Comparison of ENCODE assay signal across 1 cellular context in the genomic region with DNA sequence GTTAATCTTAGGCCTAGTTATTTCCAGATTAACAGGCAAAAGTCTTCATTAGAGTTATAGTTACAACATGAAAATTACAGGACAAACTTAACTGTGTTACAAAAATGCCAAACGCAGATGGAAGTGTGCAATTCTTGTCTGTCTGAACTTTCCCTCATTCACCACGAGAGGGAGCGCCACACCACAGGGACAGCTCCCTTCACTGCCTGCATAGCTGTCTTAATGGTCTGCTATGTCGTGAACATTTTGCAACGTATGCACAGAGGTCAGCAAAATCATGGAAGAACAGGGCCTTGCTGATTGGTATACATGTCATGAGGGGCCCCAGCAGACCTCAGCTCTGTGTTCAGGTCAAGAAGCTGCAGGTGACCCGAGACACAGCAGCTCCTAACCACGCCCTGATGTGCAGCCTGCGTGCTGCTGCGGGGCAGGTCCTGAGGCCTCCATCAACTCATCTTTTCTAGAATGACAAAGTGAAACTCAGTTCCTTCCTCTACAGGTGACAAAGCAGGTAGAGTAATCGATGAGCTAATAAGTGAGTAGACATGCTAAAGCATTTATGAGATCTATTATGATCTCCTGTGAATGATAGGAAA.
TF ChIP-seq lines count a peak whose summit lies in the region.

No MANE protein-coding gene starts in this region.

TF ChIP-seq in H1, 55 proteins besides CTCF, POLR2A, EP300 and RAD21 (continued from another document):
- TF ChIP-seq, protein P1, sequence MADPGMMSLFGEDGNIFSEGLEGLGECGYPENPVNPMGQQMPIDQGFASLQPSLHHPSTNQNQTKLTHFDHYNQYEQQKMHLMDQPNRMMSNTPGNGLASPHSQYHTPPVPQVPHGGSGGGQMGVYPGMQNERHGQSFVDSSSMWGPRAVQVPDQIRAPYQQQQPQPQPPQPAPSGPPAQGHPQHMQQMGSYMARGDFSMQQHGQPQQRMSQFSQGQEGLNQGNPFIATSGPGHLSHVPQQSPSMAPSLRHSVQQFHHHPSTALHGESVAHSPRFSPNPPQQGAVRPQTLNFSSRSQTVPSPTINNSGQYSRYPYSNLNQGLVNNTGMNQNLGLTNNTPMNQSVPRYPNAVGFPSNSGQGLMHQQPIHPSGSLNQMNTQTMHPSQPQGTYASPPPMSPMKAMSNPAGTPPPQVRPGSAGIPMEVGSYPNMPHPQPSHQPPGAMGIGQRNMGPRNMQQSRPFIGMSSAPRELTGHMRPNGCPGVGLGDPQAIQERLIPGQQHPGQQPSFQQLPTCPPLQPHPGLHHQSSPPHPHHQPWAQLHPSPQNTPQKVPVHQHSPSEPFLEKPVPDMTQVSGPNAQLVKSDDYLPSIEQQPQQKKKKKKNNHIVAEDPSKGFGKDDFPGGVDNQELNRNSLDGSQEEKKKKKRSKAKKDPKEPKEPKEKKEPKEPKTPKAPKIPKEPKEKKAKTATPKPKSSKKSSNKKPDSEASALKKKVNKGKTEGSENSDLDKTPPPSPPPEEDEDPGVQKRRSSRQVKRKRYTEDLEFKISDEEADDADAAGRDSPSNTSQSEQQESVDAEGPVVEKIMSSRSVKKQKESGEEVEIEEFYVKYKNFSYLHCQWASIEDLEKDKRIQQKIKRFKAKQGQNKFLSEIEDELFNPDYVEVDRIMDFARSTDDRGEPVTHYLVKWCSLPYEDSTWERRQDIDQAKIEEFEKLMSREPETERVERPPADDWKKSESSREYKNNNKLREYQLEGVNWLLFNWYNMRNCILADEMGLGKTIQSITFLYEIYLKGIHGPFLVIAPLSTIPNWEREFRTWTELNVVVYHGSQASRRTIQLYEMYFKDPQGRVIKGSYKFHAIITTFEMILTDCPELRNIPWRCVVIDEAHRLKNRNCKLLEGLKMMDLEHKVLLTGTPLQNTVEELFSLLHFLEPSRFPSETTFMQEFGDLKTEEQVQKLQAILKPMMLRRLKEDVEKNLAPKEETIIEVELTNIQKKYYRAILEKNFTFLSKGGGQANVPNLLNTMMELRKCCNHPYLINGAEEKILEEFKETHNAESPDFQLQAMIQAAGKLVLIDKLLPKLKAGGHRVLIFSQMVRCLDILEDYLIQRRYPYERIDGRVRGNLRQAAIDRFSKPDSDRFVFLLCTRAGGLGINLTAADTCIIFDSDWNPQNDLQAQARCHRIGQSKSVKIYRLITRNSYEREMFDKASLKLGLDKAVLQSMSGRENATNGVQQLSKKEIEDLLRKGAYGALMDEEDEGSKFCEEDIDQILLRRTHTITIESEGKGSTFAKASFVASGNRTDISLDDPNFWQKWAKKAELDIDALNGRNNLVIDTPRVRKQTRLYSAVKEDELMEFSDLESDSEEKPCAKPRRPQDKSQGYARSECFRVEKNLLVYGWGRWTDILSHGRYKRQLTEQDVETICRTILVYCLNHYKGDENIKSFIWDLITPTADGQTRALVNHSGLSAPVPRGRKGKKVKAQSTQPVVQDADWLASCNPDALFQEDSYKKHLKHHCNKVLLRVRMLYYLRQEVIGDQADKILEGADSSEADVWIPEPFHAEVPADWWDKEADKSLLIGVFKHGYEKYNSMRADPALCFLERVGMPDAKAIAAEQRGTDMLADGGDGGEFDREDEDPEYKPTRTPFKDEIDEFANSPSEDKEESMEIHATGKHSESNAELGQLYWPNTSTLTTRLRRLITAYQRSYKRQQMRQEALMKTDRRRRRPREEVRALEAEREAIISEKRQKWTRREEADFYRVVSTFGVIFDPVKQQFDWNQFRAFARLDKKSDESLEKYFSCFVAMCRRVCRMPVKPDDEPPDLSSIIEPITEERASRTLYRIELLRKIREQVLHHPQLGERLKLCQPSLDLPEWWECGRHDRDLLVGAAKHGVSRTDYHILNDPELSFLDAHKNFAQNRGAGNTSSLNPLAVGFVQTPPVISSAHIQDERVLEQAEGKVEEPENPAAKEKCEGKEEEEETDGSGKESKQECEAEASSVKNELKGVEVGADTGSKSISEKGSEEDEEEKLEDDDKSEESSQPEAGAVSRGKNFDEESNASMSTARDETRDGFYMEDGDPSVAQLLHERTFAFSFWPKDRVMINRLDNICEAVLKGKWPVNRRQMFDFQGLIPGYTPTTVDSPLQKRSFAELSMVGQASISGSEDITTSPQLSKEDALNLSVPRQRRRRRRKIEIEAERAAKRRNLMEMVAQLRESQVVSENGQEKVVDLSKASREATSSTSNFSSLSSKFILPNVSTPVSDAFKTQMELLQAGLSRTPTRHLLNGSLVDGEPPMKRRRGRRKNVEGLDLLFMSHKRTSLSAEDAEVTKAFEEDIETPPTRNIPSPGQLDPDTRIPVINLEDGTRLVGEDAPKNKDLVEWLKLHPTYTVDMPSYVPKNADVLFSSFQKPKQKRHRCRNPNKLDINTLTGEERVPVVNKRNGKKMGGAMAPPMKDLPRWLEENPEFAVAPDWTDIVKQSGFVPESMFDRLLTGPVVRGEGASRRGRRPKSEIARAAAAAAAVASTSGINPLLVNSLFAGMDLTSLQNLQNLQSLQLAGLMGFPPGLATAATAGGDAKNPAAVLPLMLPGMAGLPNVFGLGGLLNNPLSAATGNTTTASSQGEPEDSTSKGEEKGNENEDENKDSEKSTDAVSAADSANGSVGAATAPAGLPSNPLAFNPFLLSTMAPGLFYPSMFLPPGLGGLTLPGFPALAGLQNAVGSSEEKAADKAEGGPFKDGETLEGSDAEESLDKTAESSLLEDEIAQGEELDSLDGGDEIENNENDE (IDR thresholded peaks at IDR 0.05; ENCODE audit: insufficient replicate concordance, low read length): no peak
- TF ChIP-seq TAF1 (IDR thresholded peaks at IDR 0.05; ENCODE audit: low read depth, low read length): no peak
- no peak for TF ChIP-seq SUZ12 (IDR thresholded peaks at IDR 0.05; ENCODE audit: low read length)
- no peak for TF ChIP-seq CHD1 (IDR thresholded peaks at IDR 0.05; ENCODE audit: low read depth, low read length)
- no peak for TF ChIP-seq PHF8 (conservative IDR thresholded peaks at IDR 0.05; ENCODE audit: low read depth, low read length)
- TF ChIP-seq TEAD4 (IDR thresholded peaks at IDR 0.05; ENCODE audit: low read depth, low read length): no peak; the same call in 1 of the 2 replicates
- no peak for TF ChIP-seq SP4 (IDR thresholded peaks at IDR 0.05; ENCODE audit: low read length)
- no peak for TF ChIP-seq RNF2 (IDR thresholded peaks at IDR 0.05; ENCODE audit: borderline replicate concordance, low read depth, low read length, missing control alignments, poor library complexity, severe bottlenecking)
- no peak for TF ChIP-seq YY1 (IDR thresholded peaks at IDR 0.05; ENCODE audit: low read depth, low read length)
- no peak for TF ChIP-seq EGR1 (IDR thresholded peaks at IDR 0.05; ENCODE audit: borderline replicate concordance, low read depth, low read length)
- no peak for TF ChIP-seq ASH2L (IDR thresholded peaks at IDR 0.05; ENCODE audit: low read length)
- TF ChIP-seq JUND (IDR thresholded peaks at IDR 0.05; ENCODE audit: low read length): no peak
- TF ChIP-seq HDAC2 (IDR thresholded peaks at IDR 0.05; ENCODE audit: borderline replicate concordance in 1 of 2, low read depth in 2 of 2, low read length in 2 of 2): no peak
- no peak for TF ChIP-seq POLR2AphosphoS5 (IDR thresholded peaks at IDR 0.05; ENCODE audit: low read depth, low read length)
- TF ChIP-seq CBX8 (IDR thresholded peaks at IDR 0.05; ENCODE audit: borderline replicate concordance, low read depth, low read length): no peak
TF ChIP-seq in H1: peak in this region for 0.
